ENCODE assay signal across 8 cellular contexts in the genomic region with DNA sequence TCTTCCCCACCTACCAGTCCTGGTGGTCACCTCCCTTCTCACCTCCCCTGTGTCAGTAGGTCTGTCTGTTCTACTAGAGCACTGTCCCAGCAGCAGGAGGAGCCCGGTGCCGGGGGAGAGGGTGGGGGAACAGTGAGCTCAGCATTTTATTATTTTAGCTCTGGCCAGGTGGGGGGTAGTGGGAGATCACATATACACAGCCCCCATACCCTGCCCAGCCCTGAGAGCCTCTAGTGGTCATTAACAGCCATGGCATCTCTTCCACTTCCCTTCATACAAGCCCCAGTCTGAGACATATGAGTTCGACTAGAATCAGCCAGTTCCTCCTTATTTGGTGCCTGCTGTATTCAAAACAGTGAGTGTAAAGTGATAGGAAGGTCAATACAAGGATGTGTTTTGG.
DNase-seq lines count a peak whose midpoint lies in the region; ATAC-seq and TF ChIP-seq lines count a peak whose summit lies in the region.

A gene (minus strand): TSS at position 72 of the 400 bp plus-strand sequence. CDS start 1,106 bp downstream, outside the sequence.

- no peaks in the 10 kb centered on the region for H3K9me3 Mint-ChIP-seq in stimulated activated effector memory CD8-positive, alpha-beta T cell treated with anti-CD3 and anti-CD28 coated beads, Interleukin-12 subunit alpha, Interleukin-12 subunit beta, amount 100 ng/mL, for 72 hours

- H3K36me3 Mint-ChIP-seq in stimulated activated effector memory CD8-positive, alpha-beta T cell treated with anti-CD3 and anti-CD28 coated beads, Interleukin-12 subunit alpha, Interleukin-12 subunit beta, amount 100 ng/mL, for 72 hours, result peaks cover 90% of the 10 kb centered on the region

- CTCF ChIA-PET in RWPE1 (lab: Yijun Ruan, JAX), result interaction anchor here (0.5 to 0.7 kb wide), 2 partner anchors 104 to 614 kb away, joined by 3 to 4 read pairs; no protein-coding TSS in a partner anchor

- H3K4me1 Mint-ChIP-seq in stimulated activated effector memory CD8-positive, alpha-beta T cell treated with anti-CD3 and anti-CD28 coated beads, Interleukin-12 subunit alpha, Interleukin-12 subunit beta, amount 100 ng/mL, for 72 hours, result peaks cover 9% of the 10 kb centered on the region

- no peak within 1 kb of the TSS for H3K4me3 Mint-ChIP-seq in stimulated activated effector memory CD8-positive, alpha-beta T cell treated with anti-CD3 and anti-CD28 coated beads, Interleukin-12 subunit alpha, Interleukin-12 subunit beta, amount 100 ng/mL, for 72 hours

- peak within 1 kb of the TSS; percentile 71 for H3K27ac ChIP-seq in RWPE1

- peak within 1 kb of the TSS; percentile 75 for H3K27ac Mint-ChIP-seq in stimulated activated effector memory CD8-positive, alpha-beta T cell treated with anti-CD3 and anti-CD28 coated beads, Interleukin-12 subunit alpha, Interleukin-12 subunit beta, amount 100 ng/mL, for 72 hours

- POLR2A ChIA-PET in RWPE1 (lab: Yijun Ruan, JAX; ENCODE audit: low non-redundant PET), result no interaction called here

- DNase-seq in NCI-H82 (lab: John Stamatoyannopoulos, UW) (peak; percentile 66), NCI-H82 treated with DMSO at 0.1 percent for 48 hours (lab: John Stamatoyannopoulos, UW; ENCODE audit: unreplicated experiment) (no peak), RWPE1 (ENCODE audit: low spot score) (no peak), fibroblast of peridontal ligament (ENCODE audit: extremely low read depth) (peak; percentile 22)
- no peak for DNase-seq in stimulated activated effector memory CD8-positive, alpha-beta T cell treated with anti-CD3 and anti-CD28 coated beads, Interleukin-12 subunit alpha, Interleukin-12 subunit beta, amount 100 ng/mL, for 72 hours (ENCODE audit: low spot score in 2 of 2)
- DNase-seq in effector CD8-positive, alpha-beta T cell (lab: John Stamatoyannopoulos, UW), result no peak

- peak; percentile 57 for TF ChIP-seq CTCF in RWPE1 (conservative IDR thresholded peaks at IDR 0.05; ENCODE audit: low read depth)

- ATAC-seq in stimulated activated effector memory CD8-positive, alpha-beta T cell treated with anti-CD3 and anti-CD28 coated beads, Interleukin-12 subunit alpha, Interleukin-12 subunit beta, amount 100 ng/mL, for 72 hours, result peak; percentile 58
- ATAC-seq in HG03039 (IDR thresholded peaks at IDR 0.05; ENCODE audit: unreplicated experiment) (no peak), HG03520 (IDR thresholded peaks at IDR 0.05; ENCODE audit: unreplicated experiment) (no peak)

Comparison
In these comparisons a context has a peak if more than half of its experiments do, and no peak if none do; other contexts are left out.
1. DNase-seq: peak in NCI-H82 (single experiment) and fibroblast of peridontal ligament (single experiment); none in NCI-H82 treated with DMSO at 0.1 percent for 48 hours (single experiment), RWPE1 (single experiment), stimulated activated effector memory CD8-positive, alpha-beta T cell treated with anti-CD3 and anti-CD28 coated beads, Interleukin-12 subunit alpha, Interleukin-12 subunit beta, amount 100 ng/mL, for 72 hours (0 of 2) and effector CD8-positive, alpha-beta T cell (single experiment).